35 cellular contexts compared by ENCODE assay signal in the genomic region with DNA sequence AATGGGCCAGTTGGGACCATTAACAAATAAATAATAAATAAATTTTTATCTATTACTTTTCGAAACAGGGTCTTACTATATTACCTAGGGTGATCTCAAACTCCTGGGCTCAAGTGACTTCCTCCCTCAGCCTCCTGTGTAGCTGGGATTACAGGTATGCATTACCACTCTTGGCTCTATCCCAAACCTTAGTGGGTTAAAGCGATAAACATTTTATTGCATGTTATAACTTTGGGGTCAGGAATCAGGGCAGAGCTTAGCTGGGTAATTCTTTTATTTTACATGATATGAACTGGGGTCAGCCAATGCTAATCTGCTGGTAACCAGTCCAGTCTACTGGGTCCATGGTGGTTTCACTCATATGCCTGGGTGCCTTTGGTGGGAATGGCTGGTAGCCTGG.
"Had no signal": no experiment of that assay in that cellular context is flagged by ENCODE, and none has a peak within 500 bp of the region (broad histone marks: within the 10 kb centered on the region; RNA-seq: fewer than 3 reads in every experiment).

No MANE protein-coding gene starts in this region.

- ATAC-seq: activated CD4-positive, alpha-beta T cell treated with anti-CD3 and anti-CD28 coated beads for 36 hours; activated T-cell treated with anti-CD3 and anti-CD28 coated beads, Interleukin-2, amount 50 U/mL, for 72 hours; activated T-helper 17 cell treated with anti-CD3 and anti-CD28 coated beads, Interleukin-2, amount 50 U/mL, for 72 hours; gastroesophageal sphincter; heart right ventricle; T-helper 17 cell had no signal

- H3K9me3 ChIP-seq: esophagus squamous epithelium, gastroesophageal sphincter, heart right ventricle had no signal

- H3K36me3 Mint-ChIP-seq: activated CD4-positive, alpha-beta memory T cell treated with anti-CD3 and anti-CD28 coated beads for 36 hours; activated naive CD8-positive, alpha-beta T cell had no signal

- H3K4me3 Mint-ChIP-seq: activated CD4-positive, alpha-beta memory T cell treated with anti-CD3 and anti-CD28 coated beads for 36 hours; activated CD4-positive, alpha-beta T cell treated with anti-CD3 and anti-CD28 coated beads for 36 hours; activated CD4-positive, alpha-beta T cell treated with anti-CD3 and anti-CD28 coated beads, Interleukin-2, amount 10 ng/mL, durations not matched to agents 24 days and 14 days; activated naive CD8-positive, alpha-beta T cell; activated T-cell treated with anti-CD3 and anti-CD28 coated beads, Interleukin-2, amount 50 U/mL, for 24 hours; activated T-cell treated with anti-CD3 and anti-CD28 coated beads, Interleukin-2, amount 50 U/mL, for 72 hours; activated T-helper 17 cell treated with anti-CD3 and anti-CD28 coated beads, Interleukin-2, amount 50 U/mL, for 72 hours; central memory CD8-positive, alpha-beta T cell; T-helper 17 cell; T-helper 2 cell treated with Interferon-gamma antibody and Interleukin-4, amounts not matched to agents 5 μg/mL and 100 μg/mL, for 36 hours had no signal

- H3K36me3 ChIP-seq: brain microvascular endothelial cell, esophagus squamous epithelium, gastroesophageal sphincter, heart right ventricle had no signal

- DNase-seq: activated CD4-positive, alpha-beta memory T cell treated with anti-CD3 and anti-CD28 coated beads for 36 hours; activated CD4-positive, alpha-beta T cell treated with anti-CD3 and anti-CD28 coated beads for 36 hours; activated CD4-positive, alpha-beta T cell treated with anti-CD3 and anti-CD28 coated beads, Interleukin-2, amount 10 ng/mL, durations not matched to agents 24 days and 14 days; activated CD4-positive, CD25-positive, alpha-beta regulatory T cell; activated CD4-positive, CD25-positive, alpha-beta regulatory T cell treated with anti-CD3 and anti-CD28 coated beads, Interleukin-2, amount 50 U/mL, for 72 hours; activated CD8-positive, alpha-beta memory T cell treated with anti-CD3 and anti-CD28 coated beads, Interleukin-2, amount 50 U/mL, for 48 hours; activated effector memory CD4-positive, alpha-beta T cell treated with Interleukin-2 at 50 U/mL for 16 hours; activated gamma-delta T cell treated with Interleukin-2 at 50 U/mL for 16 hours; activated naive CD4-positive, alpha-beta T cell treated with anti-CD3 and anti-CD28 coated beads, Interleukin-2, amount 50 U/mL, for 16 hours; activated naive CD4-positive, alpha-beta T cell treated with Interleukin-2 at 50 U/mL for 16 hours; activated T-cell treated with anti-CD3 and anti-CD28 coated beads for 4 hours; activated T-cell treated with anti-CD3 and anti-CD28 coated beads, Interleukin-2, amount 50 U/mL, for 24 hours; activated T-cell treated with anti-CD3 and anti-CD28 coated beads, Interleukin-2, amount 50 U/mL, for 72 hours; amniotic stem cell; anterior cingulate cortex; brain microvascular endothelial cell; cortex of kidney; dermis blood vessel endothelial cell; effector CD8-positive, alpha-beta T cell; esophagus squamous epithelium; foreskin melanocyte; heart right ventricle; T-helper 1 cell; T-helper 17 cell; T1000 had no signal

- H3K4me1 ChIP-seq: esophagus squamous epithelium, gastroesophageal sphincter, heart right ventricle had no signal

- H3K27ac ChIP-seq: brain microvascular endothelial cell, epithelial cell of prostate, esophagus squamous epithelium, gastroesophageal sphincter, heart right ventricle had no signal

- FAIRE-seq: astrocyte, bronchial epithelial cell, endometrium, endothelial cell of umbilical vein had no signal

- H3K27me3 ChIP-seq: brain microvascular endothelial cell, esophagus squamous epithelium had no signal

- H3K27ac Mint-ChIP-seq: activated CD4-positive, alpha-beta memory T cell treated with anti-CD3 and anti-CD28 coated beads for 36 hours; activated CD4-positive, alpha-beta T cell treated with anti-CD3 and anti-CD28 coated beads for 36 hours; activated CD4-positive, alpha-beta T cell treated with anti-CD3 and anti-CD28 coated beads, Interleukin-2, amount 10 ng/mL, durations not matched to agents 24 days and 14 days; activated naive CD8-positive, alpha-beta T cell; activated T-cell treated with anti-CD3 and anti-CD28 coated beads, Interleukin-2, amount 50 U/mL, for 24 hours; activated T-cell treated with anti-CD3 and anti-CD28 coated beads, Interleukin-2, amount 50 U/mL, for 72 hours; activated T-helper 17 cell treated with anti-CD3 and anti-CD28 coated beads, Interleukin-2, amount 50 U/mL, for 72 hours; T-helper 17 cell; T-helper 2 cell treated with Interferon-gamma antibody and Interleukin-4, amounts not matched to agents 5 μg/mL and 100 μg/mL, for 36 hours had no signal

- H3K9me3 Mint-ChIP-seq: activated CD4-positive, alpha-beta memory T cell treated with anti-CD3 and anti-CD28 coated beads for 36 hours; activated CD4-positive, alpha-beta T cell treated with anti-CD3 and anti-CD28 coated beads, Interleukin-2, amount 10 ng/mL, durations not matched to agents 24 days and 14 days; activated T-cell treated with anti-CD3 and anti-CD28 coated beads, Interleukin-2, amount 50 U/mL, for 24 hours; activated T-cell treated with anti-CD3 and anti-CD28 coated beads, Interleukin-2, amount 50 U/mL, for 72 hours; activated T-helper 17 cell treated with anti-CD3 and anti-CD28 coated beads, Interleukin-2, amount 50 U/mL, for 72 hours; central memory CD8-positive, alpha-beta T cell; T-helper 2 cell treated with Interferon-gamma antibody and Interleukin-4, amounts not matched to agents 5 μg/mL and 100 μg/mL, for 36 hours had no signal

- H3K4me3 ChIP-seq: esophagus squamous epithelium, gastroesophageal sphincter, heart right ventricle had no signal

- H3K4me1 Mint-ChIP-seq: activated CD4-positive, alpha-beta T cell treated with anti-CD3 and anti-CD28 coated beads for 36 hours; activated CD4-positive, alpha-beta T cell treated with anti-CD3 and anti-CD28 coated beads, Interleukin-2, amount 10 ng/mL, durations not matched to agents 24 days and 14 days; activated T-helper 17 cell treated with anti-CD3 and anti-CD28 coated beads, Interleukin-2, amount 50 U/mL, for 72 hours; central memory CD8-positive, alpha-beta T cell; T-helper 17 cell had no signal

- H3K27me3 Mint-ChIP-seq: activated CD4-positive, alpha-beta memory T cell treated with anti-CD3 and anti-CD28 coated beads for 36 hours had no signal
